In the genomic region with DNA sequence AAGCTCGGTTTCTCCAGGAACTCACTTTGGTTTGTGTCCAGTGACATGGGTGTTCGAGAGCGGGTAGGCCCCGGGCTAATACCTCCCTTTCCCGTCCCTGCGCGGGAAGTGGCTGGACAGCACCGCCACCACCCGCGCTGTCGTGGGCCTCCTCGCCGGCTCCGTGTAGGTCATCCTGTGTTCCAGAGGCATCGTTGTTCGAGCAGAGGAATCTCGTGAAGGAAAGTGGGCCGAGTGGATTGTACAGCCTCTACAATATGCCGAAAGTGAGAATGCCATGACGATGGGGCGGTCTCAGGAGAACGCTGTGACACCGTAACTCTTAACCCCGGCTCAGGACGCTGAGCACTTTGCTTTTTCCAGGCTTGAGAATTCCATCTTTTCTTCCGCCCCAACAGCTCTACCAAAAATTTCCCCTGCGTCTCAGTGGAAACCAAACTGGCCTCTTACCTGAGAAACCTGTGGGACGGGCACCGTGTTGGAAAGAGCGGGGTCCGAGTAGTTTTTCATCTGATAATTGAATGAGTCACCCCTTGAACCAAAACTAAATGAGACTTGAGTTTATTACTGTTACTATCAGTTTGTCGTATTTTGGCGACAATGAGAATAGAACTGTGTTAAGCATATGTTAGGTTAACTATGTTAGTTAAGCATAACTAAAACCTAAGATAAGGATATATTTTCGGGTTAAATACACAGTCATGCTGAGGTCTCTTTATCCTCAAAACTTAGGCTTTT, we compare ENCODE assay signal across 8 cellular contexts. TPM values are rescaled to one million over a fixed set of nuclear protein-coding genes. Genes with fewer than 3 reads are reported as not detected.
A peak's percentile ranks its signal among the peaks of the same experiment; 100 is the strongest.
DNase-seq lines count a peak whose midpoint lies in the region; ATAC-seq and TF ChIP-seq lines count a peak whose summit lies in the region.

No MANE protein-coding gene starts in this region.

- H3F3A ChIP-seq in GM23338 (replicated peaks; ENCODE audit: low read depth): no peaks in the 10 kb centered on the region

- H3K4me1 ChIP-seq in GM23338 (ENCODE audit: insufficient read depth) (peaks cover 9% of the 10 kb centered on the region), NT2/D1 (ENCODE audit: insufficient read depth, insufficient read length) (no peaks in the 10 kb centered on the region), duodenal mucosa (ENCODE audit: control insufficient read depth in 1 of 2, insufficient read depth in 2 of 2, low read length in 2 of 2) (peaks cover 40 to 53% of the 10 kb centered on the region in 2 donors)

- H3K27me3 Mint-ChIP-seq in Calu3 (ENCODE audit: unreplicated experiment): no peaks in the 10 kb centered on the region
- peaks cover 11% of the 10 kb centered on the region for H3K27me3 Mint-ChIP-seq in GM23338 (ENCODE audit: insufficient read depth, low read depth, poor library complexity)
- H3K27me3 Mint-ChIP-seq in naive B cell: no peaks in the 10 kb centered on the region

- BruUV-seq in Calu3 (replicated peaks; lab: Mats Ljungman, UMichigan): TSS peak; percentile 72

- H3K27me3 ChIP-seq in GM23338 (ENCODE audit: insufficient read depth) (no peaks in the 10 kb centered on the region), NT2/D1 (ENCODE audit: insufficient read depth, insufficient read length) (no peaks in the 10 kb centered on the region), duodenal mucosa (ENCODE audit: control insufficient read depth in 1 of 2, insufficient read depth in 2 of 2, low read length in 2 of 2) (no peaks in the 10 kb centered on the region)

- H3K4me1 Mint-ChIP-seq in Calu3 (ENCODE audit: low read depth, unreplicated experiment): peaks cover 38% of the 10 kb centered on the region
- H3K4me1 Mint-ChIP-seq in GM23338: peaks cover 22% of the 10 kb centered on the region
- H3K4me1 Mint-ChIP-seq in naive B cell: peaks cover 26 to 49% (median 43%) of the 10 kb centered on the region in 3 donors

- H3K27ac ChIP-seq in GM23338 (ENCODE audit: low read depth) (0 out of 2 replicates have a peak overlapping the region, but pooled peaks have one; percentile 45), duodenal mucosa (ENCODE audit: low read depth, low read length) (peak overlapping the region; percentile 89)

- DNase-seq in Calu3 (no peak), GM23338 (ENCODE audit: low spot score) (peak; percentile 17), NT2/D1 (ENCODE audit: low read depth, low spot score) (no peak), naive B cell (no peak), occipital lobe (lab: John Stamatoyannopoulos, UW) (no peak), HuH-7.5 (ENCODE audit: low spot score) (no peak), T-helper 9 cell (no peak)

- H3K9ac ChIP-seq in NT2/D1 (ENCODE audit: insufficient read length, low read depth) (peak overlapping the region; percentile 95), duodenal mucosa (ENCODE audit: low read depth in 1 of 2, low read length in 2 of 2) (peak overlapping the region; percentile 92)

- peak overlapping the region; percentile 94 for H3K4me3 Mint-ChIP-seq in Calu3 (ENCODE audit: low read depth, unreplicated experiment)
- H3K4me3 Mint-ChIP-seq in GM23338: peak overlapping the region; percentile 99
- H3K4me3 Mint-ChIP-seq in naive B cell: peak overlapping the region; percentile 86 to 99 (median 95)

- intact Hi-C loops in Calu3 (cut with micrococcal nuclease; ENCODE audit: unreplicated experiment): no loop called here

- H3K4me2 ChIP-seq in GM23338: peak overlapping the region; percentile 86

- ATAC-seq in GM23338: peak; percentile 35
- no peak for ATAC-seq in naive B cell (ENCODE audit: low read depth in 2 of 2)

- no peaks in the 10 kb centered on the region for H3K9me3 Mint-ChIP-seq in Calu3 (ENCODE audit: low read depth, unreplicated experiment)
- H3K9me3 Mint-ChIP-seq in GM23338: no peaks in the 10 kb centered on the region
- H3K9me3 Mint-ChIP-seq in naive B cell: no peaks in the 10 kb centered on the region

- TF ChIP-seq CTCF in Calu3 (IDR thresholded peaks at IDR 0.05; ENCODE audit: unreplicated experiment) (no peak), GM23338 (conservative IDR thresholded peaks at IDR 0.05; ENCODE audit: low read depth in 2 of 2) (no peak)

- H3K36me3 ChIP-seq in GM23338 (ENCODE audit: insufficient read depth): peaks cover 7% of the 10 kb centered on the region
- peaks cover 45% of the 10 kb centered on the region for H3K36me3 ChIP-seq in NT2/D1 (ENCODE audit: insufficient read depth, insufficient read length, low read length)
- H3K36me3 ChIP-seq in duodenal mucosa (ENCODE audit: control insufficient read depth in 1 of 2, insufficient read depth in 2 of 2, low read length in 2 of 2): peaks cover 4 to 12% of the 10 kb centered on the region in 2 donors

- H3K9me3 ChIP-seq in NT2/D1 (ENCODE audit: insufficient read depth, low read length) (no peaks in the 10 kb centered on the region), duodenal mucosa (ENCODE audit: control insufficient read depth in 1 of 2, low read length in 2 of 2) (no peaks in the 10 kb centered on the region)

- H4K20me1 ChIP-seq in GM23338 (replicated peaks; ENCODE audit: insufficient read depth): peaks cover 7% of the 10 kb centered on the region; the same call in 1 of the 2 replicates

- peaks cover 82% of the 10 kb centered on the region for H3K79me2 ChIP-seq in GM23338 (replicated peaks; ENCODE audit: insufficient read depth)

- CTCF ChIA-PET in Calu3 (lab: Charles Lee): interaction anchor here (1.0 to 1.5 kb wide), 3 partner anchors 22 to 614 kb away, joined by 3 to 6 read pairs (median 4); no protein-coding TSS in a partner anchor

- peak overlapping the region; percentile 95 for H3K27ac Mint-ChIP-seq in Calu3 (ENCODE audit: unreplicated experiment)
- H3K27ac Mint-ChIP-seq in GM23338: peak overlapping the region; percentile 99
- H3K27ac Mint-ChIP-seq in naive B cell: peak overlapping the region; percentile 95 to 99 (median 98)

- H3K36me3 Mint-ChIP-seq in Calu3 (ENCODE audit: insufficient read depth, unreplicated experiment) (peaks cover 39% of the 10 kb centered on the region), GM23338 (ENCODE audit: low read depth) (peaks cover 21% of the 10 kb centered on the region), naive B cell (peaks cover 0 to 7% of the 10 kb centered on the region in 2 donors)

- peak overlapping the region; percentile 48; the same call in 1 of the 2 replicates for H2AFZ ChIP-seq in GM23338

- H3K4me3 ChIP-seq in GM23338: peak overlapping the region; percentile 90
- H3K4me3 ChIP-seq in NT2/D1 (ENCODE audit: insufficient read length, low read depth): peak overlapping the region; percentile 98
- H3K4me3 ChIP-seq in duodenal mucosa (ENCODE audit: low read depth in 1 of 2, low read length in 2 of 2): peak overlapping the region; percentile 96 to 98

- H3K9me2 ChIP-seq in GM23338 (ENCODE audit: insufficient read depth): no peaks in the 10 kb centered on the region

TF ChIP-seq in GM23338, 12 proteins besides CTCF, POLR2A, EP300 and RAD21:
- TF ChIP-seq JUNB (IDR thresholded peaks at IDR 0.05; ENCODE audit: unreplicated experiment): no peak
- no peak for TF ChIP-seq ZNF331 (CRISPR knock-in tag; IDR thresholded peaks at IDR 0.05; ENCODE audit: low read depth)

RNA-seq across cellular contexts. Expression of gene EIF2S1, which starts 0.5 kb away (rescaled TPM):
- total RNA-seq in Calu3 (2022) (148 and 161 TPM in 2 replicates), occipital lobe (92.8 TPM)
- 123 and 170 TPM in 2 replicates for total RNA-seq in GM23338 (2014; rRNA removed; shearing (Covaris generic))
- polyA plus RNA-seq in GM23338 (2016; fragmentation: Nextera tagmentation; extraction: Ambion mirVana) (63.7 and 121 TPM in 2 replicates), naive B cell (ENCODE audit: low read depth in 6 of 6) (100 to 1,000 TPM in 4 of 6 donors, 10 to 100 TPM in 2; 68.6 to 123 (median 108) TPM)

RNA-seq across cellular contexts. Expression of gene ATP6V1D, which starts 1.0 kb away (rescaled TPM):
- total RNA-seq in Calu3 (2022) (45.1 and 53.3 TPM in 2 replicates), occipital lobe (152 TPM)
- total RNA-seq in GM23338 (2014; rRNA removed; shearing (Covaris generic)): 61.5 and 74.2 TPM in 2 replicates
- polyA plus RNA-seq in GM23338 (2016; fragmentation: Nextera tagmentation; extraction: Ambion mirVana) (87.8 and 105 TPM in 2 replicates), naive B cell (ENCODE audit: low read depth in 6 of 6) (10 to 100 TPM; 19.6 to 48.2 (median 43.3) TPM)

RNA-seq across cellular contexts. Expression of gene PLEK2, which starts 51.3 kb away (rescaled TPM):
- total RNA-seq in Calu3 (2022): 34.8 and 39.5 TPM in 2 replicates
- 1.0 TPM in 1 of 2 replicates, not detected in the other for total RNA-seq in GM23338 (2014; rRNA removed; shearing (Covaris generic))
- polyA plus RNA-seq in GM23338 (2016; fragmentation: Nextera tagmentation; extraction: Ambion mirVana): 0.61 and 2.2 TPM in 2 replicates
- polyA plus RNA-seq in naive B cell (ENCODE audit: low read depth in 6 of 6): 1 to 10 TPM in 1 of 6 donors, not detected in 5; 1.4 TPM
- total RNA-seq in occipital lobe: 0.47 TPM

Comparison
In these comparisons a context has a peak if more than half of its experiments do, and no peak if none do; other contexts are left out.
1. RNA of gene PLEK2, which starts 51.3 kb away (total RNA-seq): 34.8 to 39.5 TPM in Calu3; 1.0 TPM in GM23338 and 0.47 TPM in occipital lobe (single experiment); every median in the first group is over 10 times any median in the second.
2. Peak in every context shown above with its lines, with median percentiles within 50 percentile points of each other: H3K27ac Mint-ChIP-seq, H3K4me3 Mint-ChIP-seq and H3K4me3 ChIP-seq.